Comparison of ENCODE assay signal across 7 cellular contexts in genomic region chr9:120937127-120937526, GRCh38. TPM values are rescaled to one million over a fixed set of nuclear protein-coding genes. Genes with fewer than 3 reads are reported as not detected.
DNase-seq lines count a peak whose midpoint lies in the region; ATAC-seq, FAIRE-seq and TF ChIP-seq lines count a peak whose summit lies in the region.

No MANE protein-coding gene starts in this region.

- H3K4me3 ChIP-seq in right atrium auricular region: no peak overlapping the region
- H3K4me3 ChIP-seq in subcutaneous abdominal adipose tissue (ENCODE audit: low read depth in 1 of 5, low read length in 5 of 5): no peak overlapping the region

- peak overlapping the region; percentile 62 for H3K27ac Mint-ChIP-seq in activated naive CD8-positive, alpha-beta T cell treated with anti-CD3 and anti-CD28 coated beads, Interleukin-2, amount 10 ng/mL, durations not matched to agents 7 days and 5 days

- no peak for TF ChIP-seq CTCF in right atrium auricular region (IDR thresholded peaks at IDR 0.05)

- H3K36me3 Mint-ChIP-seq in activated naive CD8-positive, alpha-beta T cell treated with anti-CD3 and anti-CD28 coated beads, Interleukin-2, amount 10 ng/mL, durations not matched to agents 7 days and 5 days: no peaks in the 10 kb centered on the region

- no peak for TF ChIP-seq POLR2A in GM12892 (IDR thresholded peaks at IDR 0.05; ENCODE audit: low read depth, low read length)

- no peak overlapping the region for H3K4me3 Mint-ChIP-seq in activated naive CD8-positive, alpha-beta T cell treated with anti-CD3 and anti-CD28 coated beads, Interleukin-2, amount 10 ng/mL, durations not matched to agents 7 days and 5 days

- no peaks in the 10 kb centered on the region for H3K36me3 ChIP-seq in KOPT-K1 (ENCODE audit: insufficient read depth, low read length)
- H3K36me3 ChIP-seq in right atrium auricular region: no peaks in the 10 kb centered on the region
- no peaks in the 10 kb centered on the region for H3K36me3 ChIP-seq in subcutaneous abdominal adipose tissue (ENCODE audit: control insufficient read depth in 5 of 5, insufficient read depth in 5 of 5, low read length in 5 of 5)

- POLR2A ChIA-PET in activated naive CD8-positive, alpha-beta T cell treated with anti-CD3 and anti-CD28 coated beads, Interleukin-2, amount 10 ng/mL, durations not matched to agents 7 days and 5 days (lab: Charles Lee): interaction anchor here (0.6 to 4.0 kb wide), 9 partner anchors 11 to 144 kb away, joined by 3 to 35 read pairs (median 4); partner anchors contain the start of genes FBXW2, PHF19 and TRAF1

- H3K4me1 Mint-ChIP-seq in activated naive CD8-positive, alpha-beta T cell treated with anti-CD3 and anti-CD28 coated beads, Interleukin-2, amount 10 ng/mL, durations not matched to agents 7 days and 5 days: peaks cover 45% of the 10 kb centered on the region

- no peaks in the 10 kb centered on the region for H3K27me3 Mint-ChIP-seq in activated naive CD8-positive, alpha-beta T cell treated with anti-CD3 and anti-CD28 coated beads, Interleukin-2, amount 10 ng/mL, durations not matched to agents 7 days and 5 days

- H3K9me3 Mint-ChIP-seq in activated naive CD8-positive, alpha-beta T cell treated with anti-CD3 and anti-CD28 coated beads, Interleukin-2, amount 10 ng/mL, durations not matched to agents 7 days and 5 days: no peaks in the 10 kb centered on the region

- H3K27me3 ChIP-seq in right atrium auricular region: no peaks in the 10 kb centered on the region
- no peaks in the 10 kb centered on the region for H3K27me3 ChIP-seq in subcutaneous abdominal adipose tissue (ENCODE audit: control insufficient read depth in 5 of 5, insufficient read depth in 4 of 5, low read length in 5 of 5)

- FAIRE-seq in GM12892 (lab: Jason Lieb, UNC): no peak

- H3K4me1 ChIP-seq in right atrium auricular region: peaks cover 0 to 46% of the 10 kb centered on the region in 2 donors
- H3K4me1 ChIP-seq in subcutaneous abdominal adipose tissue (ENCODE audit: control insufficient read depth in 5 of 5, insufficient read depth in 5 of 5, low read length in 5 of 5): peaks cover 11 to 46% (median 45%) of the 10 kb centered on the region in 5 donors

- H3K9ac ChIP-seq in subcutaneous abdominal adipose tissue (ENCODE audit: low read length in 5 of 5): peak overlapping the region in 1 of 5 donors; percentile 41

- no peaks in the 10 kb centered on the region for H3K9me3 ChIP-seq in KOPT-K1 (ENCODE audit: insufficient read depth, low read length, poor library complexity, severe bottlenecking)
- H3K9me3 ChIP-seq in right atrium auricular region: no peaks in the 10 kb centered on the region
- H3K9me3 ChIP-seq in subcutaneous abdominal adipose tissue (ENCODE audit: control insufficient read depth in 5 of 5, low read length in 5 of 5): no peaks in the 10 kb centered on the region

- peak overlapping the region; percentile 64 for H3K27ac ChIP-seq in KOPT-K1 (ENCODE audit: low read depth, low read length, poor library complexity, severe bottlenecking)
- H3K27ac ChIP-seq in right atrium auricular region: peak overlapping the region; percentile 71 to 81
- H3K27ac ChIP-seq in subcutaneous abdominal adipose tissue (ENCODE audit: low read depth, low read length): peak overlapping the region; percentile 97

- no peak for DNase-seq in activated naive CD8-positive, alpha-beta T cell treated with anti-CD3 and anti-CD28 coated beads, Interleukin-2, amount 10 ng/mL, durations not matched to agents 7 days and 5 days
- DNase-seq in right atrium auricular region (ENCODE audit: low spot score) (no peak), GM12892 (ENCODE audit: insufficient read length) (no peak)

- no peak for ATAC-seq in activated naive CD8-positive, alpha-beta T cell treated with anti-CD3 and anti-CD28 coated beads, Interleukin-2, amount 10 ng/mL, durations not matched to agents 7 days and 5 days (ENCODE audit: low read depth)
- ATAC-seq in HG02981 (IDR thresholded peaks at IDR 0.05; ENCODE audit: unreplicated experiment): no peak
- ATAC-seq in HG03565 (IDR thresholded peaks at IDR 0.05; ENCODE audit: unreplicated experiment): no peak

RNA-seq across cellular contexts. Expression of gene TRAF1, which starts 10.5 kb away (rescaled TPM):
- 100 to 1,000 TPM in 1 of 2 experiments, 10 to 100 TPM in 1; 97.1 to 102 TPM for total RNA-seq in activated naive CD8-positive, alpha-beta T cell treated with anti-CD3 and anti-CD28 coated beads, Interleukin-2, amount 10 ng/mL, durations not matched to agents 7 days and 5 days
- total RNA-seq in right atrium auricular region: 1 to 10 TPM; 2.0 to 3.0 TPM
- polyA plus RNA-seq in GM12892 (2012; ENCODE audit: missing spikeins): 116 TPM

Comparison
In these comparisons a context has a peak if more than half of its experiments do, and no peak if none do; other contexts are left out.
1. RNA of gene TRAF1, which starts 10.5 kb away (total RNA-seq): 97.1 to 102 TPM in activated naive CD8-positive, alpha-beta T cell treated with anti-CD3 and anti-CD28 coated beads, Interleukin-2, amount 10 ng/mL, durations not matched to agents 7 days and 5 days; 2.0 to 3.0 TPM in right atrium auricular region; every median in the first group is over 10 times any median in the second.
2. Peak in every context shown above with its lines, with median percentiles within 50 percentile points of each other: H3K27ac ChIP-seq.